ENCODE assay signal across 24 cellular contexts in genomic region chr11:107834995-107835394, GRCh38.
"Had no signal": no experiment of that assay in that cellular context is flagged by ENCODE, and none has a peak within 500 bp of the region (broad histone marks: within the 10 kb centered on the region; RNA-seq: fewer than 3 reads in every experiment).

No MANE protein-coding gene starts in this region.

- H3K27me3 Mint-ChIP-seq: activated CD4-positive, alpha-beta memory T cell treated with anti-CD3 and anti-CD28 coated beads, Interleukin-2, amount 10 ng/mL, durations not matched to agents 7 days and 5 days; activated CD8-positive, alpha-beta memory T cell treated with anti-CD3 and anti-CD28 coated beads, Interleukin-2, amount 10 ng/mL, durations not matched to agents 7 days and 5 days; activated naive CD8-positive, alpha-beta T cell treated with anti-CD3 and anti-CD28 coated beads, Interleukin-2, amount 10 ng/mL, durations not matched to agents 7 days and 5 days; activated T-helper 17 cell treated with anti-CD3 and anti-CD28 coated beads, Interleukin-2, amount 50 U/mL, for 72 hours; effector memory CD8-positive, alpha-beta T cell; naive thymus-derived CD4-positive, alpha-beta T cell; stimulated activated naive CD8-positive, alpha-beta T cell treated with anti-CD3 and anti-CD28 coated beads, Interleukin-15, Interleukin-2, amounts not matched to agents 100 ng/mL and 50 ng/mL, for 24 hours had no signal

- H3K36me3 ChIP-seq: ovary, right lobe of liver, suprapubic skin, transverse colon, uterus had no signal

- DNase-seq: activated CD4-positive, alpha-beta memory T cell treated with anti-CD3 and anti-CD28 coated beads, Interleukin-2, amount 10 ng/mL, durations not matched to agents 7 days and 5 days; activated CD4-positive, alpha-beta T cell treated with anti-CD3 and anti-CD28 coated beads for 48 hours; activated CD4-positive, CD25-positive, alpha-beta regulatory T cell; activated CD8-positive, alpha-beta memory T cell treated with anti-CD3 and anti-CD28 coated beads, Interleukin-2, amount 10 ng/mL, durations not matched to agents 7 days and 5 days; activated naive CD4-positive, alpha-beta T cell treated with Interleukin-2 at 50 U/mL for 16 hours; activated naive CD8-positive, alpha-beta T cell treated with anti-CD3 and anti-CD28 coated beads, Interleukin-2, amount 10 ng/mL, durations not matched to agents 7 days and 5 days; activated T-cell treated with anti-CD3 and anti-CD28 coated beads, Interleukin-2, amount 50 U/mL, for 1 hour; amygdala; effector memory CD8-positive, alpha-beta T cell; foreskin fibroblast; hypothalamus; left ventricle myocardium superior; naive thymus-derived CD4-positive, alpha-beta T cell; ovary; right lobe of liver; small intestine; stimulated activated CD4-positive, alpha-beta T cell treated with anti-CD3 and anti-CD28 coated beads, Interleukin-15, amount 100 ng/mL, for 24 hours; stimulated activated CD4-positive, alpha-beta T cell treated with anti-CD3 and anti-CD28 coated beads, Interleukin-2, amount 100 ng/mL, for 48 hours; transverse colon; uterus had no signal

- ATAC-seq: activated CD8-positive, alpha-beta memory T cell treated with anti-CD3 and anti-CD28 coated beads, Interleukin-2, amount 10 ng/mL, durations not matched to agents 7 days and 5 days; activated T-helper 17 cell treated with anti-CD3 and anti-CD28 coated beads, Interleukin-2, amount 50 U/mL, for 72 hours; effector memory CD8-positive, alpha-beta T cell; left ventricle myocardium superior; naive thymus-derived CD4-positive, alpha-beta T cell had no signal

- H3K9me3 ChIP-seq: ovary, right lobe of liver, suprapubic skin, transverse colon, uterus had no signal

- H3K27ac ChIP-seq: ovary, right lobe of liver, suprapubic skin, transverse colon, uterus had no signal

- H3K36me3 Mint-ChIP-seq: naive thymus-derived CD4-positive, alpha-beta T cell had no signal

- H3K27ac Mint-ChIP-seq: activated CD4-positive, alpha-beta memory T cell treated with anti-CD3 and anti-CD28 coated beads, Interleukin-2, amount 10 ng/mL, durations not matched to agents 7 days and 5 days; activated CD8-positive, alpha-beta memory T cell treated with anti-CD3 and anti-CD28 coated beads, Interleukin-2, amount 10 ng/mL, durations not matched to agents 7 days and 5 days; activated naive CD8-positive, alpha-beta T cell treated with anti-CD3 and anti-CD28 coated beads, Interleukin-2, amount 10 ng/mL, durations not matched to agents 7 days and 5 days; activated T-helper 17 cell treated with anti-CD3 and anti-CD28 coated beads, Interleukin-2, amount 50 U/mL, for 72 hours; naive thymus-derived CD4-positive, alpha-beta T cell; stimulated activated naive CD8-positive, alpha-beta T cell treated with anti-CD3 and anti-CD28 coated beads, Interleukin-15, Interleukin-2, amounts not matched to agents 100 ng/mL and 50 ng/mL, for 24 hours; T-helper 2 cell treated with Interferon-gamma antibody and Interleukin-4, amounts not matched to agents 5 μg/mL and 100 μg/mL, for 36 hours had no signal

- H3K27me3 ChIP-seq: ovary, right lobe of liver, suprapubic skin, transverse colon, uterus had no signal

- H3K4me3 ChIP-seq: ovary, right lobe of liver, suprapubic skin, transverse colon, uterus had no signal

- H3K9me3 Mint-ChIP-seq: activated CD4-positive, alpha-beta memory T cell treated with anti-CD3 and anti-CD28 coated beads, Interleukin-2, amount 10 ng/mL, durations not matched to agents 7 days and 5 days; activated naive CD8-positive, alpha-beta T cell treated with anti-CD3 and anti-CD28 coated beads, Interleukin-2, amount 10 ng/mL, durations not matched to agents 7 days and 5 days; activated T-helper 17 cell treated with anti-CD3 and anti-CD28 coated beads, Interleukin-2, amount 50 U/mL, for 72 hours; effector memory CD8-positive, alpha-beta T cell; naive thymus-derived CD4-positive, alpha-beta T cell; stimulated activated naive CD8-positive, alpha-beta T cell treated with anti-CD3 and anti-CD28 coated beads, Interleukin-15, Interleukin-2, amounts not matched to agents 100 ng/mL and 50 ng/mL, for 24 hours; T-helper 2 cell treated with Interferon-gamma antibody and Interleukin-4, amounts not matched to agents 5 μg/mL and 100 μg/mL, for 36 hours had no signal

- H3K4me1 ChIP-seq: uterus had no signal

- H3K4me3 Mint-ChIP-seq: activated CD4-positive, alpha-beta memory T cell treated with anti-CD3 and anti-CD28 coated beads, Interleukin-2, amount 10 ng/mL, durations not matched to agents 7 days and 5 days; activated CD8-positive, alpha-beta memory T cell treated with anti-CD3 and anti-CD28 coated beads, Interleukin-2, amount 10 ng/mL, durations not matched to agents 7 days and 5 days; activated naive CD8-positive, alpha-beta T cell treated with anti-CD3 and anti-CD28 coated beads, Interleukin-2, amount 10 ng/mL, durations not matched to agents 7 days and 5 days; activated T-helper 17 cell treated with anti-CD3 and anti-CD28 coated beads, Interleukin-2, amount 50 U/mL, for 72 hours; effector memory CD8-positive, alpha-beta T cell; naive thymus-derived CD4-positive, alpha-beta T cell; stimulated activated naive CD8-positive, alpha-beta T cell treated with anti-CD3 and anti-CD28 coated beads, Interleukin-15, Interleukin-2, amounts not matched to agents 100 ng/mL and 50 ng/mL, for 24 hours; T-helper 2 cell treated with Interferon-gamma antibody and Interleukin-4, amounts not matched to agents 5 μg/mL and 100 μg/mL, for 36 hours had no signal
